In the genomic region with DNA sequence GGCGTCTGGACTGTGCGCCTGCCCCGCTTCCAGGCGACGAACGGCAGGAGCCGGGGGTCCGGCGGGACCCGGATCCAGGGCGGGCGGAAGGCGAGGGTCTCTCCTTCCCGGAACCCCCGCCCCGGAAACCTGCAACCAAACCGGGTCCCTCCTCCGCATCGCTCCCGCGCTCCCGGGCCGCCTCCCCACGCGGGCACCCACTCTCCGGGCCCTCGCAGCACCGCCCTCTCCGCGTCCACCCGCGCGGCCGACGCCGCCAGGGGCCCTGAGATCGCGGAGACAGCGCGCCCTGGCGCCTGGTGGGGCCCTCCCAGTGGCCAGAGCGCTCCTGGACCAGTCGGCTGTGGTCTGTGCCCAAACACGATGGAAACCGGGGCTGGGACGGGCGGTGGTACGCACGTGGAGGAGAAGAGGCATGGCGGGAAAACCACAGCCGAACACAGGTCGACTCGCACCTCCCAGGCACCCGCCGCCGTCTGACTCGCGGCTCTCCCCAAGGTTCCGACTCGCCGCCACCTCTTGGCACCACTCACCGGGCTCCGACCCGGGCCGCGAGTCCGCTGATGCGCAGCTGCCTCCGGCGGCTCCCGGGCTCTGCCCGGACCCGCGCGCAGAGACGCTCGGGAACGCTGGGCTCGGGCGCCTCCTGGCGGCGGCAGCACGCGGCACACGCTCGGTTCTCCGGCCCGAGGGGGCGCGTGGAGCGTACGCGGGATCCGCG, we compare ENCODE assay signal across 8 cellular contexts.
DNase-seq lines count a peak whose midpoint lies in the region; ATAC-seq, FAIRE-seq and TF ChIP-seq lines count a peak whose summit lies in the region.

No MANE protein-coding gene starts in this region.

- H3K36me3 Mint-ChIP-seq in nephron (ENCODE audit: low read depth) = no peaks in the 10 kb centered on the region
- H3K36me3 Mint-ChIP-seq in stimulated activated naive CD8-positive, alpha-beta T cell treated with anti-CD3 and anti-CD28 coated beads, Interleukin-15, Interleukin-2, amounts not matched to agents 100 ng/mL and 50 ng/mL, for 24 hours (ENCODE audit: low read depth) = no peaks in the 10 kb centered on the region

- H3K4me1 Mint-ChIP-seq in nephron = peaks cover 32% of the 10 kb centered on the region
- peaks cover 35% of the 10 kb centered on the region for H3K4me1 Mint-ChIP-seq in stimulated activated naive CD8-positive, alpha-beta T cell treated with anti-CD3 and anti-CD28 coated beads, Interleukin-15, Interleukin-2, amounts not matched to agents 100 ng/mL and 50 ng/mL, for 24 hours (ENCODE audit: low read depth)

- H3K4me3 ChIP-seq in fibroblast of mammary gland (ENCODE audit: control insufficient read depth, low read depth, low read length) = peak overlapping the region; percentile 37

- ATAC-seq in GM18861 (IDR thresholded peaks at IDR 0.05; ENCODE audit: unreplicated experiment) = peak; percentile 32
- no peak for ATAC-seq in HG03097 (IDR thresholded peaks at IDR 0.05; ENCODE audit: low FRiP score, unreplicated experiment)

- no peak overlapping the region for H3K27ac Mint-ChIP-seq in nephron
- peak overlapping the region; percentile 55 for H3K27ac Mint-ChIP-seq in stimulated activated naive CD8-positive, alpha-beta T cell treated with anti-CD3 and anti-CD28 coated beads, Interleukin-15, Interleukin-2, amounts not matched to agents 100 ng/mL and 50 ng/mL, for 24 hours

- H3K4me3 Mint-ChIP-seq in nephron = peak overlapping the region in 1 of 3 experiments; percentile 71
- peak overlapping the region; percentile 71 for H3K4me3 Mint-ChIP-seq in stimulated activated naive CD8-positive, alpha-beta T cell treated with anti-CD3 and anti-CD28 coated beads, Interleukin-15, Interleukin-2, amounts not matched to agents 100 ng/mL and 50 ng/mL, for 24 hours

- FAIRE-seq in HTR-8/SVneo (lab: Jason Lieb, UNC) = no peak

- DNase-seq in NCI-H226 (peak; percentile 20), activated T-helper 1 cell treated with Interleukin-2 at 50 U/mL for 16 hours (ENCODE audit: low read depth) (peak; percentile 42), fibroblast of mammary gland (ENCODE audit: low read depth) (peak; percentile 51), HTR-8/SVneo (ENCODE audit: insufficient read length, low spot score) (no peak)

- no peaks in the 10 kb centered on the region for H3K9me3 Mint-ChIP-seq in nephron
- no peaks in the 10 kb centered on the region for H3K9me3 Mint-ChIP-seq in stimulated activated naive CD8-positive, alpha-beta T cell treated with anti-CD3 and anti-CD28 coated beads, Interleukin-15, Interleukin-2, amounts not matched to agents 100 ng/mL and 50 ng/mL, for 24 hours

- TF ChIP-seq CTCF in fibroblast of mammary gland (conservative IDR thresholded peaks at IDR 0.05; ENCODE audit: control insufficient read depth, insufficient read depth, low read depth, low read length) (peak; percentile 30), nephron (IDR thresholded peaks at IDR 0.05; ENCODE audit: unreplicated experiment in 3 of 3) (peak; percentile 82 to 90 (median 83))

- H3K27me3 Mint-ChIP-seq in nephron (ENCODE audit: low read depth) = peaks cover 95% of the 10 kb centered on the region
- peaks cover 58% of the 10 kb centered on the region for H3K27me3 Mint-ChIP-seq in stimulated activated naive CD8-positive, alpha-beta T cell treated with anti-CD3 and anti-CD28 coated beads, Interleukin-15, Interleukin-2, amounts not matched to agents 100 ng/mL and 50 ng/mL, for 24 hours
